ENCODE assay signal across 12 cellular contexts in genomic region chr12:54497883-54498282, GRCh38. TPM values are rescaled to one million over a fixed set of nuclear protein-coding genes. Genes with fewer than 3 reads are reported as not detected.
DNase-seq lines count a peak whose midpoint lies in the region; ATAC-seq, FAIRE-seq and TF ChIP-seq lines count a peak whose summit lies in the region.
"Had no signal": no experiment of that assay in that cellular context is flagged by ENCODE, and none has a peak within 500 bp of the region (broad histone marks: within the 10 kb centered on the region; RNA-seq: fewer than 3 reads in every experiment).

No MANE protein-coding gene starts in this region.

- TF ChIP-seq CTCF in MM.1S (IDR thresholded peaks at IDR 0.05; ENCODE audit: low read length) (no peak), tibial nerve (IDR thresholded peaks at IDR 0.05) (no peak)

- peaks cover 5% of the 10 kb centered on the region; the same call in 1 of the 2 replicates for H3K4me1 ChIP-seq in MM.1S (ENCODE audit: low read length)
- no peaks in the 10 kb centered on the region for H3K4me1 ChIP-seq in tibial nerve

- no peaks in the 10 kb centered on the region for H3K9me3 Mint-ChIP-seq in activated naive CD4-positive, alpha-beta T cell treated with anti-CD3 and anti-CD28 coated beads, Interleukin-2, amount 50 U/mL, for 24 hours
- no peaks in the 10 kb centered on the region for H3K9me3 Mint-ChIP-seq in effector memory CD8-positive, alpha-beta T cell

- no peak for DNase-seq in activated naive CD4-positive, alpha-beta T cell treated with anti-CD3 and anti-CD28 coated beads, Interleukin-2, amount 50 U/mL, for 16 hours
- DNase-seq in MM.1S = peak; percentile 9
- no peak for DNase-seq in effector memory CD8-positive, alpha-beta T cell
- no peak for DNase-seq in tibial nerve (ENCODE audit: low spot score in 2 of 2)
- DNase-seq in RCC 7860 (ENCODE audit: low spot score) = no peak
- DNase-seq in AML-193 (lab: John Stamatoyannopoulos, UW) = no peak
- no peak for DNase-seq in NCI-H526 treated with DMSO at 0.1 percent for 48 hours (lab: John Stamatoyannopoulos, UW)

- H3K9me2 ChIP-seq in MM.1S (replicated peaks; ENCODE audit: insufficient read depth, low read length) = no peaks in the 10 kb centered on the region

- TF ChIP-seq POLR2A in tibial nerve (IDR thresholded peaks at IDR 0.05) = no peak

- peak overlapping the region; percentile 97 for H3K4me3 Mint-ChIP-seq in activated naive CD4-positive, alpha-beta T cell treated with anti-CD3 and anti-CD28 coated beads, Interleukin-2, amount 50 U/mL, for 24 hours
- peak overlapping the region; percentile 95 to 97 for H3K4me3 Mint-ChIP-seq in effector memory CD8-positive, alpha-beta T cell

- peaks cover 10% of the 10 kb centered on the region; the same call in 1 of the 2 replicates for H3F3A ChIP-seq in MM.1S (ENCODE audit: insufficient read depth, low read length)

- peak overlapping the region; percentile 13; the same call in 1 of the 2 replicates for H2AFZ ChIP-seq in MM.1S (ENCODE audit: low read length)

- H4K20me1 ChIP-seq in MM.1S (ENCODE audit: insufficient read depth, low read length) = no peaks in the 10 kb centered on the region

- H3K27ac ChIP-seq in MM.1S (ENCODE audit: low read length) (peak overlapping the region; percentile 44; the same call in 1 of the 2 replicates), tibial nerve (peak overlapping the region in 1 of 4 donors; percentile 67)
- H3K27ac ChIP-seq: cardiac muscle cell, VCaP had no signal

- no peak for FAIRE-seq in RCC 7860 (lab: Jason Lieb, UNC)

- no peak for TF ChIP-seq EP300 in tibial nerve (IDR thresholded peaks at IDR 0.05)

- no peaks in the 10 kb centered on the region; the same call in 1 of the 2 replicates for H3K36me3 ChIP-seq in MM.1S (replicated peaks; ENCODE audit: insufficient read depth, low read length)
- H3K36me3 ChIP-seq in tibial nerve = no peaks in the 10 kb centered on the region
- H3K36me3 ChIP-seq: cardiac muscle cell had no signal

- no peaks in the 10 kb centered on the region for H3K27me3 ChIP-seq in MM.1S (replicated peaks; ENCODE audit: insufficient read depth, low read length)
- no peaks in the 10 kb centered on the region for H3K27me3 ChIP-seq in tibial nerve
- H3K27me3 ChIP-seq: cardiac muscle cell had no signal

- WGBS in tibial nerve, 2 donors = 64 to 68% methylated on average over 2 of the region's 2 CpGs

- peaks cover 10% of the 10 kb centered on the region for H3K36me3 Mint-ChIP-seq in activated naive CD4-positive, alpha-beta T cell treated with anti-CD3 and anti-CD28 coated beads, Interleukin-2, amount 50 U/mL, for 24 hours
- peaks cover 50% of the 10 kb centered on the region for H3K36me3 Mint-ChIP-seq in effector memory CD8-positive, alpha-beta T cell (ENCODE audit: insufficient read depth)

- peak overlapping the region; percentile 60 for H3K4me2 ChIP-seq in MM.1S (ENCODE audit: low read depth, low read length)

- H3K27me3 Mint-ChIP-seq in activated naive CD4-positive, alpha-beta T cell treated with anti-CD3 and anti-CD28 coated beads, Interleukin-2, amount 50 U/mL, for 24 hours = no peaks in the 10 kb centered on the region
- H3K27me3 Mint-ChIP-seq in effector memory CD8-positive, alpha-beta T cell = no peaks in the 10 kb centered on the region

- H3K79me2 ChIP-seq in MM.1S (ENCODE audit: low read length) = peaks cover 41% of the 10 kb centered on the region

- H3K9ac ChIP-seq in MM.1S (ENCODE audit: low read length) = peak overlapping the region; percentile 51; the same call in 1 of the 2 replicates

- peak overlapping the region; percentile 97 for H3K27ac Mint-ChIP-seq in activated naive CD4-positive, alpha-beta T cell treated with anti-CD3 and anti-CD28 coated beads, Interleukin-2, amount 50 U/mL, for 24 hours
- peak overlapping the region; percentile 84 to 90 for H3K27ac Mint-ChIP-seq in effector memory CD8-positive, alpha-beta T cell

- peaks cover 43% of the 10 kb centered on the region for H3K4me1 Mint-ChIP-seq in activated naive CD4-positive, alpha-beta T cell treated with anti-CD3 and anti-CD28 coated beads, Interleukin-2, amount 50 U/mL, for 24 hours
- H3K4me1 Mint-ChIP-seq in effector memory CD8-positive, alpha-beta T cell (ENCODE audit: low read depth in 2 of 2) = peaks cover 30 to 44% of the 10 kb centered on the region in 2 donors

- H3K4me3 ChIP-seq in MM.1S (ENCODE audit: low read length) = peak overlapping the region; percentile 72
- H3K4me3 ChIP-seq in tibial nerve = peak overlapping the region in 3 of 4 donors; percentile 15 to 46 (median 43)
- H3K4me3 ChIP-seq: cardiac muscle cell had no signal

- H3K9me3 ChIP-seq in MM.1S (replicated peaks; ENCODE audit: insufficient read depth, low read length) (no peaks in the 10 kb centered on the region), tibial nerve (no peaks in the 10 kb centered on the region)

- no peak for ATAC-seq in effector memory CD8-positive, alpha-beta T cell (replicated peaks)

RNA-seq across cellular contexts. Expression of gene NCKAP1L, which starts 0.3 kb away (rescaled TPM):
- total RNA-seq in tibial nerve = 10 to 100 TPM; 12.4 to 37.5 (median 16.3) TPM
- total RNA-seq: NCI-H460 had no signal

RNA-seq across cellular contexts. Expression of gene GTSF1, which starts 24.5 kb away (rescaled TPM):
- total RNA-seq in tibial nerve = 1 to 10 TPM in 1 of 4 donors, under 1 TPM in 1, not detected in 2; 0.63 to 1.5 TPM
- total RNA-seq: cardiac muscle cell, NCI-H460, sciatic nerve had no signal

RNA-seq across cellular contexts. Expression of gene PDE1B, which starts 51.5 kb away (rescaled TPM):
- 10 to 100 TPM in 2 of 4 donors, 1 to 10 TPM in 2; 6.5 to 37.5 (median 8.9) TPM for total RNA-seq in tibial nerve
- total RNA-seq: NCI-H460 had no signal
